Comparison of ENCODE assay signal across 2 cellular contexts in the genomic region with DNA sequence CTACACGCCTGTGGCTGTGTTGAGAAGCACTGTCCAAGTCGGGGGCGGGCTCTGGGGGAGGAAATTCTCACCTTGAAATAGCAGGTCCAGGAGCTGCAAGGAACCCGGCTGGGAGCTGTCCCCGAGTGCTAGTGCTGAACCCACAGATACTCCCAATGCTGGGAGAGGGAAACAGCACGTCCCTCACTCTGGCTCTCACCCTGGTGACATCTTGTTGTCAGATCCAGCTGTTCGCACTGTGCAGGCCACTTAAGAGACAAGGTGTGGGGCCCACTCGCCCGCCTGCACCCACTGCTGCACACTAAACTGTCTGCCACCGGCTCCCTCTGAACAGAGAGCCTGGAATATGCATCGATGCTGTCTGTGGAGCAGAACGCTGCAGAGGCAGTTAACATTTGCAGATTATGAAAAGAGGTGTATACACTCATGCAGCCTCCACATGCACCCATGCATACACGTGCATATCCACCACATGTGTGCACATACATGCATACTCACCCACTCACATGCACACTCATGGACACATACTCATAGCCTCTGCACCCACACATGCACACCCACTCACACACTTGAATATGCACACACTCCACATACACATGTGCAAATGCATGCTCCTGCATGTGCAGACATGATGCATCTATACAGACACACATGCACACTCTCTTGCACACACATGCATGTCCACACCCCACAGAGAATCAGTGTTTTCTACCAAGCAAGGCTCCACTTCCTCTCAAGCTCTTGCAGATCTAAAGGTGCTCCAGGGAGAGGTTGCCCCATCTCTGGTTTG.
TF ChIP-seq lines count a peak whose summit lies in the region.

No MANE protein-coding gene starts in this region.

TF ChIP-seq in GM23338, 12 proteins besides CTCF, POLR2A, EP300 and RAD21:
- TF ChIP-seq REST (IDR thresholded peaks at IDR 0.05; ENCODE audit: unreplicated experiment), result peak; percentile 91
- no peak for TF ChIP-seq NANOG (IDR thresholded peaks at IDR 0.05; ENCODE audit: borderline replicate concordance)
- no peak for TF ChIP-seq ZNF331 (CRISPR knock-in tag; IDR thresholded peaks at IDR 0.05; ENCODE audit: low read depth)

TF ChIP-seq in H1, 55 proteins besides CTCF, POLR2A, EP300 and RAD21 (continued from another document):
- TF ChIP-seq TAF1 (IDR thresholded peaks at IDR 0.05; ENCODE audit: low read depth, low read length) (no peak), CTBP2 (IDR thresholded peaks at IDR 0.05; ENCODE audit: borderline replicate concordance, insufficient read depth, insufficient read length, low read length) (no peak), TEAD4 (IDR thresholded peaks at IDR 0.05; ENCODE audit: low read depth, low read length) (0 out of 2 replicates have a peak, but pooled peaks have one; percentile 28), JUN (IDR thresholded peaks at IDR 0.05; ENCODE audit: low read depth, low read length) (no peak), ATF3 (IDR thresholded peaks at IDR 0.05; ENCODE audit: insufficient read depth, low read depth, low read length) (no peak), GABPA (IDR thresholded peaks at IDR 0.05; ENCODE audit: borderline replicate concordance, insufficient read depth, low read length) (0 out of 2 replicates have a peak, but pooled peaks have one; percentile 29), BACH1 (IDR thresholded peaks at IDR 0.05; ENCODE audit: low read length) (no peak), CHD1 (IDR thresholded peaks at IDR 0.05; ENCODE audit: low read depth, low read length) (no peak), EGR1 (IDR thresholded peaks at IDR 0.05; ENCODE audit: borderline replicate concordance, low read depth, low read length) (no peak), TBP (IDR thresholded peaks at IDR 0.05; ENCODE audit: low read depth, low read length) (no peak), HDAC2 (IDR thresholded peaks at IDR 0.05; ENCODE audit: borderline replicate concordance in 1 of 2, low read depth in 2 of 2, low read length in 2 of 2) (peak; percentile 48 to 72; a peak in 1 of 4 replicates), RXRA (IDR thresholded peaks at IDR 0.05; ENCODE audit: insufficient read depth, low read depth, low read length) (no peak), E2F6 (IDR thresholded peaks at IDR 0.05) (0 out of 2 replicates have a peak, but pooled peaks have one; percentile 15), POU5F1 (IDR thresholded peaks at IDR 0.05; ENCODE audit: low read depth, low read length) (no peak), SAP30 (IDR thresholded peaks at IDR 0.05; ENCODE audit: insufficient read depth, insufficient replicate concordance, low read length) (peak; percentile 49)
TF ChIP-seq in H1: peak in this region for 6.
